Comparison of ENCODE assay signal across 8 cellular contexts in the genomic region with DNA sequence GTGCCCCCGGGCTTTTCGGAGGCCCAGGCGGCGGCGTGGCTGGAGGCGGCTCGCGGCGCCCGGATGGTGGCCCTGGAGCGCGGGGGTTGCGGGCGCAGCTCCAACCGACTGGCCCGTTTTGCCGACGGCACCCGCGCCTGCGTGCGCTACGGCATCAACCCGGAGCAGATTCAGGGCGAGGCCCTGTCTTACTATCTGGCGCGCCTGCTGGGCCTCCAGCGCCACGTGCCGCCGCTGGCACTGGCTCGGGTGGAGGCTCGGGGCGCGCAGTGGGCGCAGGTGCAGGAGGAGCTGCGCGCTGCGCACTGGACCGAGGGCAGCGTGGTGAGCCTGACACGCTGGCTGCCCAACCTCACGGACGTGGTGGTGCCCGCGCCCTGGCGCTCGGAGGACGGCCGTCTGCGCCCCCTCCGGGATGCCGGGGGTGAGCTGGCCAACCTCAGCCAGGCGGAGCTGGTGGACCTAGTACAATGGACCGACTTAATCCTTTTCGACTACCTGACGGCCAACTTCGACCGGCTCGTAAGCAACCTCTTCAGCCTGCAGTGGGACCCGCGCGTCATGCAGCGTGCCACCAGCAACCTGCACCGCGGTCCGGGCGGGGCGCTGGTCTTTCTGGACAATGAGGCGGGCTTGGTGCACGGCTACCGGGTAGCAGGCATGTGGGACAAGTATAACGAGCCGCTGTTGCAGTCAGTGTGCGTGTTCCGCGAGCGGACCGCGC. TPM values are rescaled to one million over a fixed set of nuclear protein-coding genes. Genes with fewer than 3 reads are reported as not detected.
DNase-seq lines count a peak whose midpoint lies in the region; ATAC-seq and TF ChIP-seq lines count a peak whose summit lies in the region.

No MANE protein-coding gene starts in this region.

- H3K36me3 ChIP-seq in gastroesophageal sphincter = no peaks in the 10 kb centered on the region
- no peaks in the 10 kb centered on the region for H3K36me3 ChIP-seq in osteoblast (ENCODE audit: insufficient read depth, low read length)

- no peaks in the 10 kb centered on the region for H4K20me1 ChIP-seq in osteoblast (ENCODE audit: insufficient read depth, low read length)

- peaks cover 0 to 2% of the 10 kb centered on the region in 2 donors for H3K36me3 Mint-ChIP-seq in activated T-cell treated with anti-CD3 and anti-CD28 coated beads, Interleukin-2, amount 50 U/mL, for 72 hours (ENCODE audit: insufficient read depth in 2 of 2)

- no peaks in the 10 kb centered on the region for H3K9me3 Mint-ChIP-seq in activated T-cell treated with anti-CD3 and anti-CD28 coated beads, Interleukin-2, amount 50 U/mL, for 72 hours

- WGBS in gastroesophageal sphincter (ENCODE audit: low coverage in 1 of 2), 2 donors = no CpG with 5 or more reads among the region's 80 CpGs

- DNase-seq in NCI-H1092 treated with DMSO at 0.1 percent for 48 hours (lab: John Stamatoyannopoulos, UW) = peak; percentile 57
- DNase-seq in NCI-H1092 (lab: John Stamatoyannopoulos, UW) = no peak
- peak; percentile 57 for DNase-seq in KBM-7
- peak; percentile 15 to 36 for DNase-seq in activated T-cell treated with anti-CD3 and anti-CD28 coated beads, Interleukin-2, amount 50 U/mL, for 72 hours
- DNase-seq in osteoblast (ENCODE audit: insufficient read length, low spot score, missing footprints) = peak; percentile 75
- DNase-seq in activated gamma-delta T cell treated with Interleukin-2 at 50 U/mL for 16 hours = no peak

- no peak for TF ChIP-seq POLR2A in gastroesophageal sphincter (IDR thresholded peaks at IDR 0.05)

- TF ChIP-seq CTCF in gastroesophageal sphincter (IDR thresholded peaks at IDR 0.05) = peak in 1 of 4 experiments; percentile 1
- no peak for TF ChIP-seq CTCF in osteoblast (IDR thresholded peaks at IDR 0.05; ENCODE audit: extremely low read depth, low read depth, low read length)

- peak overlapping the region; percentile 54 to 68 for H3K4me3 ChIP-seq in gastroesophageal sphincter
- peak overlapping the region; percentile 78 for H3K4me3 ChIP-seq in osteoblast (ENCODE audit: insufficient read depth, low read length)

- H3K4me1 ChIP-seq in gastroesophageal sphincter = peaks cover 0 to 31% (median 8%) of the 10 kb centered on the region in 3 donors
- peaks cover 55% of the 10 kb centered on the region for H3K4me1 ChIP-seq in osteoblast (ENCODE audit: insufficient read depth, low read length)

- H2AFZ ChIP-seq in osteoblast (ENCODE audit: low read length) = peak overlapping the region; percentile 59

- in situ Hi-C loops in KBM-7 (cut with MboI; ENCODE audit: low pct_unique_long_range_greater_than_20kb, low sequenced_read_pairs) = loop anchor here (25.0 kb wide), 3 partner anchors 518 to 868 kb away; no protein-coding TSS in a partner anchor

- H3K79me2 ChIP-seq in osteoblast (ENCODE audit: insufficient read depth, low read length) = peaks cover 19% of the 10 kb centered on the region

- H3K4me1 Mint-ChIP-seq in activated T-cell treated with anti-CD3 and anti-CD28 coated beads, Interleukin-2, amount 50 U/mL, for 72 hours (ENCODE audit: low read depth) = peaks cover 4% of the 10 kb centered on the region

- H3K4me2 ChIP-seq in osteoblast (ENCODE audit: insufficient read depth, low read length) = peak overlapping the region; percentile 91

- H3K27me3 ChIP-seq in gastroesophageal sphincter (peaks cover 63% of the 10 kb centered on the region), osteoblast (ENCODE audit: insufficient read depth, low read length) (no peaks in the 10 kb centered on the region)

- peak; percentile 26 for ATAC-seq in GM21717 (IDR thresholded peaks at IDR 0.05; ENCODE audit: unreplicated experiment)
- peak; percentile 59 to 61 for ATAC-seq in activated T-cell treated with anti-CD3 and anti-CD28 coated beads, Interleukin-2, amount 50 U/mL, for 72 hours (replicated peaks in 1 of 2)
- no peak for ATAC-seq in gastroesophageal sphincter

- no peak overlapping the region for H3K27ac Mint-ChIP-seq in activated T-cell treated with anti-CD3 and anti-CD28 coated beads, Interleukin-2, amount 50 U/mL, for 72 hours

- peaks cover 65% of the 10 kb centered on the region for H3K27me3 Mint-ChIP-seq in activated T-cell treated with anti-CD3 and anti-CD28 coated beads, Interleukin-2, amount 50 U/mL, for 72 hours (ENCODE audit: low read depth)

- H3K9me3 ChIP-seq in gastroesophageal sphincter (no peaks in the 10 kb centered on the region), osteoblast (ENCODE audit: low read depth, low read length) (no peaks in the 10 kb centered on the region)

- H3K27ac ChIP-seq in gastroesophageal sphincter = peak overlapping the region in 3 of 4 donors; percentile 72 to 83 (median 83)
- H3K27ac ChIP-seq in osteoblast (ENCODE audit: low read depth, low read length) = peak overlapping the region; percentile 31

- no peak for TF ChIP-seq EP300 in gastroesophageal sphincter (IDR thresholded peaks at IDR 0.05)

- peak overlapping the region; percentile 72 to 77 for H3K4me3 Mint-ChIP-seq in activated T-cell treated with anti-CD3 and anti-CD28 coated beads, Interleukin-2, amount 50 U/mL, for 72 hours

RNA-seq across cellular contexts. Expression of gene FJX1, which starts 0.9 kb away (rescaled TPM):
- total RNA-seq in activated T-cell treated with anti-CD3 and anti-CD28 coated beads, Interleukin-2, amount 50 U/mL, for 72 hours = under 1 TPM; 0.46 to 0.89 TPM
- total RNA-seq in gastroesophageal sphincter = 10 to 100 TPM in 1 of 4 donors, 1 to 10 TPM in 2, under 1 TPM in 1; 0.93 to 10.1 (median 5.9) TPM
- 10.3 and 13.8 TPM in 2 replicates for total RNA-seq in osteoblast

RNA-seq across cellular contexts. Expression of gene TRIM44, which starts 43.4 kb away (rescaled TPM):
- total RNA-seq in activated T-cell treated with anti-CD3 and anti-CD28 coated beads, Interleukin-2, amount 50 U/mL, for 72 hours = 10 to 100 TPM; 45.8 to 53.1 TPM
- 10 to 100 TPM; 35.6 to 70.6 (median 43.2) TPM for total RNA-seq in gastroesophageal sphincter
- 23.9 and 40.5 TPM in 2 replicates for total RNA-seq in osteoblast

Comparison
In these comparisons a context has a peak if more than half of its experiments do, and no peak if none do; other contexts are left out.
1. DNase-seq: peak in NCI-H1092 treated with DMSO at 0.1 percent for 48 hours (single experiment), KBM-7 (single experiment), activated T-cell treated with anti-CD3 and anti-CD28 coated beads, Interleukin-2, amount 50 U/mL, for 72 hours (2 of 2) and osteoblast (single experiment); none in NCI-H1092 (single experiment) and activated gamma-delta T cell treated with Interleukin-2 at 50 U/mL for 16 hours (single experiment).